Comparison of ENCODE assay signal across 8 cellular contexts in genomic region chr14:45083622-45083978, GRCh38. TPM values are rescaled to one million over a fixed set of nuclear protein-coding genes. Genes with fewer than 3 reads are reported as not detected.
DNase-seq lines count a peak whose midpoint lies in the region; ATAC-seq, FAIRE-seq and TF ChIP-seq lines count a peak whose summit lies in the region.

No MANE protein-coding gene starts in this region.

- POLR2A ChIA-PET in RWPE1 (lab: Yijun Ruan, JAX; ENCODE audit: low non-redundant PET): no interaction called here

- no peaks in the 10 kb centered on the region for H3K9me3 ChIP-seq in small intestine (ENCODE audit: control insufficient read depth, low read depth)

- TF ChIP-seq POLR2A in GM12892 (IDR thresholded peaks at IDR 0.05; ENCODE audit: low read depth, low read length): no peak

- H3K4me3 ChIP-seq in H7 (ENCODE audit: insufficient read depth, low read depth, low read length): peak overlapping the region; percentile 27
- H3K4me3 ChIP-seq in fibroblast of the aortic adventitia (ENCODE audit: low read depth, low read length): peak overlapping the region; percentile 84
- H3K4me3 ChIP-seq in small intestine (ENCODE audit: low read depth in 1 of 2, low read length in 2 of 2): peak overlapping the region; percentile 24 to 58

- TF ChIP-seq CTCF in RWPE1 (conservative IDR thresholded peaks at IDR 0.05; ENCODE audit: low read depth) (no peak), fibroblast of the aortic adventitia (IDR thresholded peaks at IDR 0.05; ENCODE audit: insufficient read depth, low read length) (no peak)

- no peak for FAIRE-seq in small intestine (lab: Jason Lieb, UNC)
- FAIRE-seq in GM12892 (lab: Jason Lieb, UNC): no peak

- peak overlapping the region; percentile 88 for H3K27ac ChIP-seq in RWPE1
- H3K27ac ChIP-seq in small intestine (ENCODE audit: low read depth in 1 of 2, low read length in 1 of 2): no peak overlapping the region

- no peaks in the 10 kb centered on the region for H3K27me3 ChIP-seq in H7 (ENCODE audit: control insufficient read depth, insufficient read depth, low read length)
- no peaks in the 10 kb centered on the region for H3K27me3 ChIP-seq in small intestine (ENCODE audit: control insufficient read depth in 2 of 2, insufficient read depth in 2 of 2, low read length in 2 of 2)

- 0 to 1% (median 1%) methylated on average over 7 to 11 of the region's 11 CpGs for WGBS in small intestine, 3 donors

- peaks cover 7 to 9% of the 10 kb centered on the region in 2 donors for H3K4me1 ChIP-seq in small intestine (ENCODE audit: control insufficient read depth in 2 of 2, insufficient read depth in 1 of 2, low read depth in 1 of 2, low read length in 1 of 2)

- DNase-seq in H7 (no peak), RWPE1 (ENCODE audit: low spot score) (no peak), fibroblast of the aortic adventitia (ENCODE audit: low read depth) (no peak), small intestine (no peak), NCI-H2081 treated with DMSO at 0.1 percent for 48 hours (lab: John Stamatoyannopoulos, UW) (no peak), GM12892 (ENCODE audit: insufficient read length) (no peak)

- H3K36me3 ChIP-seq in H7 (replicated peaks; ENCODE audit: control insufficient read depth, insufficient read depth, low read length) (no peaks in the 10 kb centered on the region), small intestine (ENCODE audit: control insufficient read depth in 2 of 2, insufficient read depth in 2 of 2, low read length in 2 of 2) (no peaks in the 10 kb centered on the region)

- no peak for ATAC-seq in GM18511 (IDR thresholded peaks at IDR 0.05; ENCODE audit: unreplicated experiment)
- no peak for ATAC-seq in GM18519 (IDR thresholded peaks at IDR 0.05; ENCODE audit: low FRiP score, unreplicated experiment)

- CTCF ChIA-PET in RWPE1 (lab: Yijun Ruan, JAX): no interaction called here

RNA-seq across cellular contexts. Expression of gene PRPF39, which starts 0.3 kb away (rescaled TPM):
- total RNA-seq in H7 (2014; rRNA removed; shearing (Covaris generic)): 22.7 and 32.0 TPM in 2 replicates
- total RNA-seq in fibroblast of the aortic adventitia (ENCODE audit: low replicate concordance): 24.8 and 32.7 TPM in 2 replicates
- 10 to 100 TPM; 12.1 to 43.4 (median 20.5) TPM for polyA plus RNA-seq in small intestine
- polyA plus RNA-seq in GM12892 (2012; ENCODE audit: missing spikeins): 32.4 TPM

RNA-seq across cellular contexts. Expression of gene FKBP3, which starts 50.7 kb away (rescaled TPM):
- 53.0 and 54.0 TPM in 2 replicates for total RNA-seq in H7 (2014; rRNA removed; shearing (Covaris generic))
- 21.7 and 41.3 TPM in 2 replicates for total RNA-seq in fibroblast of the aortic adventitia (ENCODE audit: low replicate concordance)
- polyA plus RNA-seq in small intestine: 100 to 1,000 TPM in 2 of 3 donors, 10 to 100 TPM in 1; 95.1 to 134 (median 106) TPM
- 102 TPM for polyA plus RNA-seq in GM12892 (2012; ENCODE audit: missing spikeins)

RNA-seq across cellular contexts. Expression of gene FANCM, which starts 52.1 kb away (rescaled TPM):
- 9.1 and 14.6 TPM in 2 replicates for total RNA-seq in H7 (2014; rRNA removed; shearing (Covaris generic))
- 12.7 and 13.9 TPM in 2 replicates for total RNA-seq in fibroblast of the aortic adventitia (ENCODE audit: low replicate concordance)
- polyA plus RNA-seq in small intestine: 1 to 10 TPM in 2 of 3 donors, under 1 TPM in 1; 0.81 to 2.4 (median 1.8) TPM
- 7.3 TPM for polyA plus RNA-seq in GM12892 (2012; ENCODE audit: missing spikeins)

Comparison
In these comparisons a context has a peak if more than half of its experiments do, and no peak if none do; other contexts are left out.
1. H3K4me3 ChIP-seq: peak in every context shown above with its lines; median percentile 84 in fibroblast of the aortic adventitia; 41 in small intestine; 27 in H7.